ENCODE assay signal across 16 cellular contexts in the genomic region with DNA sequence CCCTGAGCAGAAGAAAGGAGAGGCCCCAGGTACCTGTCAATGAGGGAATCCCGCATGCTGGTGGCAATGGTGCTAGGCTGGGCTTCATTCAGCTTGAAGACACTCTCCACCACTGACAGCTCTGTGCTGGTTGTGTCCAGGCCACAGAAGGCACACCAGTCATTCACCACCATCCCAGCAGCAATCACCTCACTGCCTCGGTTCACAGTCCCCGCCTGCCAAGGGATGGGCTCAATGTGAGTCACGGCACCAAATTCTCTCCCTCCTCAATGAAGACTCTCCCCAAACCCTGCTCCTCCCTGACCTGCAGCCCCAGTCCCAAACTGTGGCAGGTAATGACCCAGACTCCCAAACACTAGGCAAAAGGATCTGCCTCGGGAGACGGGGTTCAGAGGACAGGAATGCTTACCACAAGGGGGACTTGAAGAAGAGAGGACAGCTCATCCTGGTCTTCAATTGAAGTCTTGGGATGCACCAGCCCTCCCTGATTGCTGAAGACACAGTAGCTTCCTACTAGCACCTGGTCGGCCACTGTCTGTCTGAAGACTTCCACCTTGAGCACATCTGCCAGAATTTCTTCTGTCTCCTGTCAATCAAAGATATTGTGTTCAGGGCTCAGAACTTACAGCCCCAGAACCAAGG. TPM values are rescaled to one million over a fixed set of nuclear protein-coding genes. Genes with fewer than 3 reads are reported as not detected.
A peak's percentile ranks its signal among the peaks of the same experiment; 100 is the strongest.
DNase-seq lines count a peak whose midpoint lies in the region; ATAC-seq, FAIRE-seq and TF ChIP-seq lines count a peak whose summit lies in the region.
"Had no signal": no experiment of that assay in that cellular context is flagged by ENCODE, and none has a peak within 500 bp of the region (broad histone marks: within the 10 kb centered on the region; RNA-seq: fewer than 3 reads in every experiment).

No MANE protein-coding gene starts in this region.

- H3K27me3 Mint-ChIP-seq in stimulated activated naive CD8-positive, alpha-beta T cell treated with anti-CD3 and anti-CD28 coated beads, Interleukin-15, Interleukin-2, amounts not matched to agents 100 ng/mL and 50 ng/mL, for 24 hours = no peaks in the 10 kb centered on the region

- peaks cover 51% of the 10 kb centered on the region for H3K36me3 Mint-ChIP-seq in stimulated activated naive CD8-positive, alpha-beta T cell treated with anti-CD3 and anti-CD28 coated beads, Interleukin-15, Interleukin-2, amounts not matched to agents 100 ng/mL and 50 ng/mL, for 24 hours (ENCODE audit: low read depth)
- H3K36me3 Mint-ChIP-seq in activated naive CD4-positive, alpha-beta T cell treated with anti-CD3 and anti-CD28 coated beads, Interleukin-2, amount 50 U/mL, for 72 hours = peaks cover 20 to 49% of the 10 kb centered on the region in 2 donors

- H4K20me1 ChIP-seq in keratinocyte (ENCODE audit: control insufficient read depth, extremely low read depth, insufficient read depth, low read length) = peaks cover 6% of the 10 kb centered on the region

- H3K4me1 Mint-ChIP-seq in stimulated activated naive CD8-positive, alpha-beta T cell treated with anti-CD3 and anti-CD28 coated beads, Interleukin-15, Interleukin-2, amounts not matched to agents 100 ng/mL and 50 ng/mL, for 24 hours (ENCODE audit: low read depth) = peaks cover 30% of the 10 kb centered on the region

- no peaks in the 10 kb centered on the region for H3K9me3 Mint-ChIP-seq in stimulated activated naive CD8-positive, alpha-beta T cell treated with anti-CD3 and anti-CD28 coated beads, Interleukin-15, Interleukin-2, amounts not matched to agents 100 ng/mL and 50 ng/mL, for 24 hours
- no peaks in the 10 kb centered on the region for H3K9me3 Mint-ChIP-seq in activated naive CD4-positive, alpha-beta T cell treated with anti-CD3 and anti-CD28 coated beads, Interleukin-2, amount 50 U/mL, for 72 hours

- H3K4me3 Mint-ChIP-seq in stimulated activated naive CD8-positive, alpha-beta T cell treated with anti-CD3 and anti-CD28 coated beads, Interleukin-15, Interleukin-2, amounts not matched to agents 100 ng/mL and 50 ng/mL, for 24 hours = no peak overlapping the region

- ATAC-seq in stimulated activated naive CD8-positive, alpha-beta T cell treated with anti-CD3 and anti-CD28 coated beads, Interleukin-15, Interleukin-2, amounts not matched to agents 100 U/mL and 50 U/mL, for 24 hours = no peak
- ATAC-seq in activated naive CD4-positive, alpha-beta T cell treated with anti-CD3 and anti-CD28 coated beads, Interleukin-2, amount 50 U/mL, for 72 hours = no peak
- ATAC-seq in GM19328 (IDR thresholded peaks at IDR 0.05; ENCODE audit: unreplicated experiment) (no peak), HG03135 (IDR thresholded peaks at IDR 0.05; ENCODE audit: unreplicated experiment) (no peak)

- peak overlapping the region; percentile 65 for H3K27ac ChIP-seq in keratinocyte (ENCODE audit: control insufficient read depth, insufficient read depth, low read length)
- H3K27ac ChIP-seq in vagina = peak overlapping the region; percentile 52

- H3K4me1 ChIP-seq in keratinocyte (ENCODE audit: control insufficient read depth, extremely low read depth, insufficient read depth, low read length) = peaks cover 40% of the 10 kb centered on the region
- peaks cover 66% of the 10 kb centered on the region for H3K4me1 ChIP-seq in vagina

- peak overlapping the region; percentile 59 for H3K4me2 ChIP-seq in keratinocyte (ENCODE audit: control insufficient read depth, extremely low read depth, insufficient read depth, low read depth, low read length)

- no peak for TF ChIP-seq CTCF in keratinocyte (optimal IDR thresholded peaks at IDR 0.05 in 1 of 3, IDR thresholded peaks at IDR 0.05 in 1 of 3, conservative IDR thresholded peaks at IDR 0.05 in 1 of 3; ENCODE audit: extremely low read depth in 1 of 3, insufficient read depth in 2 of 3, low read length in 3 of 3)
- no peak for TF ChIP-seq CTCF in vagina (IDR thresholded peaks at IDR 0.05)

- peak overlapping the region; percentile 61 for H3K27ac Mint-ChIP-seq in stimulated activated naive CD8-positive, alpha-beta T cell treated with anti-CD3 and anti-CD28 coated beads, Interleukin-15, Interleukin-2, amounts not matched to agents 100 ng/mL and 50 ng/mL, for 24 hours
- H3K27ac Mint-ChIP-seq in activated naive CD4-positive, alpha-beta T cell treated with anti-CD3 and anti-CD28 coated beads, Interleukin-2, amount 50 U/mL, for 72 hours = peak overlapping the region; percentile 82 to 99

- H3K9ac ChIP-seq in keratinocyte (ENCODE audit: control insufficient read depth, extremely low read depth, insufficient read depth, low read length) = peak overlapping the region; percentile 30

- intact Hi-C loops in vagina (cut with DNase I) = no loop called here
- intact Hi-C loops in posterior vena cava (cut with DNase I) = loop anchor here in 1 of 2 donors (10.0 kb wide), 1 partner anchor 185 kb away; a partner anchor contains a TSS

- H3K27me3 ChIP-seq in keratinocyte (ENCODE audit: control insufficient read depth, extremely low read depth, insufficient read depth, low read length) (no peaks in the 10 kb centered on the region), vagina (no peaks in the 10 kb centered on the region)

- no peaks in the 10 kb centered on the region for H3K9me3 ChIP-seq in keratinocyte (ENCODE audit: control insufficient read depth, low read depth, low read length)
- no peaks in the 10 kb centered on the region for H3K9me3 ChIP-seq in vagina

- H3K9me1 ChIP-seq in keratinocyte (ENCODE audit: control insufficient read depth, extremely low read depth, insufficient read depth, low read length) = peaks cover 2% of the 10 kb centered on the region

- H3K36me3 ChIP-seq in keratinocyte (ENCODE audit: control insufficient read depth in 2 of 2, extremely low read depth in 1 of 2, insufficient read depth in 2 of 2, low read length in 2 of 2) = peaks cover 26 to 75% of the 10 kb centered on the region in 2 experiments
- H3K36me3 ChIP-seq in vagina = peaks cover 0 to 23% of the 10 kb centered on the region in 2 donors

- peak; percentile 60 for FAIRE-seq in keratinocyte (lab: Jason Lieb, UNC)
- FAIRE-seq: G401.6 had no signal

- no peak for DNase-seq in stimulated activated naive CD8-positive, alpha-beta T cell treated with anti-CD3 and anti-CD28 coated beads, Interleukin-15, Interleukin-2, amounts not matched to agents 100 U/mL and 50 U/mL, for 24 hours
- no peak for DNase-seq in activated naive CD4-positive, alpha-beta T cell treated with anti-CD3 and anti-CD28 coated beads, Interleukin-2, amount 50 U/mL, for 72 hours (ENCODE audit: low spot score in 2 of 2)
- peak; percentile 41 for DNase-seq in keratinocyte (ENCODE audit: low read depth, low spot score)
- DNase-seq in vagina (ENCODE audit: extremely low spot score in 2 of 2) = no peak
- DNase-seq in posterior vena cava (ENCODE audit: low spot score) = no peak
- DNase-seq: mesendoderm; NCI-H1436; NCI-H510A treated with DMSO at 0.1 percent for 48 hours; stimulated activated CD4-positive, alpha-beta T cell treated with anti-CD3 and anti-CD28 coated beads, Interleukin-4, amount 100 ng/mL, for 1 hour; stimulated activated naive CD4-positive, alpha-beta T cell treated with Interleukin-2 at 50 U/mL for 16 hours had no signal

- H3K4me3 ChIP-seq in keratinocyte (ENCODE audit: control insufficient read depth in 2 of 3, extremely low read depth in 1 of 3, insufficient read depth in 2 of 3, low read depth in 1 of 3, low read length in 3 of 3) (peak overlapping the region in 1 of 3 experiments; percentile 2), vagina (no peak overlapping the region)

- dilution Hi-C loops in keratinocyte (cut with MboI; ENCODE audit: extremely low pct_ligation_motif_present, low sequenced_read_pairs) = no loop called here

- peaks cover 48% of the 10 kb centered on the region for H3K79me2 ChIP-seq in keratinocyte (ENCODE audit: control insufficient read depth, insufficient read depth, low read length)

- H2AFZ ChIP-seq in keratinocyte (ENCODE audit: control insufficient read depth, low read length) = no peak overlapping the region

- TF ChIP-seq POLR2A in vagina (IDR thresholded peaks at IDR 0.05) = no peak

RNA-seq across cellular contexts. Expression of a gene that starts 1.7 kb away (rescaled TPM):
- total RNA-seq in activated naive CD4-positive, alpha-beta T cell treated with anti-CD3 and anti-CD28 coated beads, Interleukin-2, amount 50 U/mL, for 72 hours = 10 to 100 TPM; 29.4 to 41.8 TPM
- 19.5 to 31.9 TPM (median 24.7 TPM) in 3 replicates for polyA plus RNA-seq in keratinocyte
- 19.8 TPM for polyA plus RNA-seq in keratinocyte (2011; ENCODE audit: low read depth)
- polyA plus RNA-seq in keratinocyte (2011; cell fraction: cytosol; rRNA removed) = 24.9 and 48.3 TPM in 2 replicates
- 19.7 and 29.9 TPM in 2 replicates for polyA plus RNA-seq in keratinocyte (2011; cell fraction: nucleus; rRNA removed)
- polyA plus RNA-seq in keratinocyte (2012; ENCODE audit: low replicate concordance) = 38.8 and 70.6 TPM in 2 replicates
- 14.7 to 45.1 TPM (median 22.5 TPM) in 3 replicates for polyA minus RNA-seq in keratinocyte
- 108 TPM for polyA minus RNA-seq in keratinocyte (2011; cell fraction: cytosol; rRNA and poly(A)+ RNA removed)
- polyA minus RNA-seq in keratinocyte (2011; cell fraction: nucleus; rRNA and poly(A)+ RNA removed) = 11.2 and 14.0 TPM in 2 replicates
- total RNA-seq in vagina (36.8 TPM), posterior vena cava (10 to 100 TPM; 40.4 to 54.6 TPM)

RNA-seq across cellular contexts. Expression of a gene that starts 4.9 kb away (rescaled TPM):
- total RNA-seq in activated naive CD4-positive, alpha-beta T cell treated with anti-CD3 and anti-CD28 coated beads, Interleukin-2, amount 50 U/mL, for 72 hours = 100 to 1,000 TPM in 1 of 2 donors, 10 to 100 TPM in 1; 63.9 to 115 TPM
- 206 to 285 TPM (median 283 TPM) in 3 replicates for polyA plus RNA-seq in keratinocyte
- 56.4 TPM for polyA plus RNA-seq in keratinocyte (2011; ENCODE audit: low read depth)
- 195 and 208 TPM in 2 replicates for polyA plus RNA-seq in keratinocyte (2011; cell fraction: cytosol; rRNA removed)
- polyA plus RNA-seq in keratinocyte (2011; cell fraction: nucleus; rRNA removed) = 221 and 270 TPM in 2 replicates
- polyA plus RNA-seq in keratinocyte (2012; ENCODE audit: low replicate concordance) = 232 and 273 TPM in 2 replicates
- 189 to 430 TPM (median 235 TPM) in 3 replicates for polyA minus RNA-seq in keratinocyte
- 195 TPM for polyA minus RNA-seq in keratinocyte (2011; cell fraction: cytosol; rRNA and poly(A)+ RNA removed)
- polyA minus RNA-seq in keratinocyte (2011; cell fraction: nucleus; rRNA and poly(A)+ RNA removed) = 48.1 and 50.7 TPM in 2 replicates
- 124 TPM for total RNA-seq in vagina
- total RNA-seq in posterior vena cava = 10 to 100 TPM; 61.9 to 89.7 TPM

RNA-seq across cellular contexts. Expression of a gene that starts 12.6 kb away (rescaled TPM):
- not detected for total RNA-seq in activated naive CD4-positive, alpha-beta T cell treated with anti-CD3 and anti-CD28 coated beads, Interleukin-2, amount 50 U/mL, for 72 hours
- polyA plus RNA-seq in keratinocyte = 12.4 to 23.0 TPM (median 12.6 TPM) in 3 replicates
- polyA plus RNA-seq in keratinocyte (2011; ENCODE audit: low read depth) = 13.8 TPM
- polyA plus RNA-seq in keratinocyte (2011; cell fraction: cytosol; rRNA removed) = 16.3 and 27.7 TPM in 2 replicates
- 27.1 and 29.7 TPM in 2 replicates for polyA plus RNA-seq in keratinocyte (2011; cell fraction: nucleus; rRNA removed)
- polyA plus RNA-seq in keratinocyte (2012; ENCODE audit: low replicate concordance) = 18.4 and 33.5 TPM in 2 replicates
- 12.4 to 19.8 TPM (median 19.5 TPM) in 3 replicates for polyA minus RNA-seq in keratinocyte
- 31.1 TPM for polyA minus RNA-seq in keratinocyte (2011; cell fraction: cytosol; rRNA and poly(A)+ RNA removed)
- 17.6 and 20.9 TPM in 2 replicates for polyA minus RNA-seq in keratinocyte (2011; cell fraction: nucleus; rRNA and poly(A)+ RNA removed)
- total RNA-seq in vagina (16.9 TPM), posterior vena cava (not detected)
- total RNA-seq: IMR-90 had no signal
- polyA plus RNA-seq: BJ had no signal

RNA-seq across cellular contexts. Expression of a gene that starts 53.2 kb away (rescaled TPM):
- total RNA-seq in activated naive CD4-positive, alpha-beta T cell treated with anti-CD3 and anti-CD28 coated beads, Interleukin-2, amount 50 U/mL, for 72 hours = not detected
- polyA plus RNA-seq in keratinocyte = 0.01 TPM in 2 of 3 replicates, not detected in the other
- not detected for polyA plus RNA-seq in keratinocyte (2011; ENCODE audit: low read depth)
- 0.04 TPM in 1 of 2 replicates, not detected in the other for polyA plus RNA-seq in keratinocyte (2011; cell fraction: cytosol; rRNA removed)
- polyA plus RNA-seq in keratinocyte (2011; cell fraction: nucleus; rRNA removed) = 0.04 TPM in 1 of 2 replicates, not detected in the other
- 0.13 and 0.35 TPM in 2 replicates for polyA plus RNA-seq in keratinocyte (2012; ENCODE audit: low replicate concordance)
- polyA minus RNA-seq in keratinocyte = 0.10 TPM in 1 of 3 replicates, not detected in the others
- not detected for polyA minus RNA-seq in keratinocyte (2011; cell fraction: cytosol; rRNA and poly(A)+ RNA removed)
- polyA minus RNA-seq in keratinocyte (2011; cell fraction: nucleus; rRNA and poly(A)+ RNA removed) = not detected in 2 replicates
- 0.98 TPM for total RNA-seq in vagina
- under 1 TPM; 0.52 to 0.88 TPM for total RNA-seq in posterior vena cava

Comparison
In these comparisons a context has a peak if more than half of its experiments do, and no peak if none do; other contexts are left out.
1. RNA of a gene that starts 12.6 kb away (total RNA-seq): 16.9 TPM in vagina (single experiment); not detected in posterior vena cava and not detected in activated naive CD4-positive, alpha-beta T cell treated with anti-CD3 and anti-CD28 coated beads, Interleukin-2, amount 50 U/mL, for 72 hours; every median in the first group is over 10 times any median in the second.